Comparison of ENCODE assay signal across 18 cellular contexts in the genomic region with DNA sequence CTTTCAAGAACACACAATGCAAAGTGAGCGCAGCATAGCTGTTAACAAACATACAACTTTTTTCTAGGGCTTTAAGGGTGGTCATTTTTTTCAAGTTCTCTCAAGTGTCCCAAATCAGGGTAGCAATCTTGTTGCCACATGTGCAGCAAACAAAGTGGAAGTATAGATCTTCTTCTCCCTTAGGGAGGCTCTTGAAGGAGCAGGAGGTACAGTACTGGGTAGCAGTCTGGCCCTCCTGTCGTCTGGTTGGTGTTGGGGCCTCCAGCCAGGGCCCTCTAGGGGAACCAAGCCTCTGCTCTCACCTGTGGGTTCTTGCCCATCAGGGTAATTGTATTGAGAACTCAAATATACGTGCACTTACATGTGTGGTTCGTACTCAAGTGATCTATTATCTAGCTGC. TPM values are rescaled to one million over a fixed set of nuclear protein-coding genes. Genes with fewer than 3 reads are reported as not detected.
A peak's percentile ranks its signal among the peaks of the same experiment; 100 is the strongest.
DNase-seq lines count a peak whose midpoint lies in the region; ATAC-seq and TF ChIP-seq lines count a peak whose summit lies in the region.
"Had no signal": no experiment of that assay in that cellular context is flagged by ENCODE, and none has a peak within 500 bp of the region (broad histone marks: within the 10 kb centered on the region; RNA-seq: fewer than 3 reads in every experiment).

No MANE protein-coding gene starts in this region.

- H3K27me3 Mint-ChIP-seq in progenitor cell of endocrine pancreas: no peaks in the 10 kb centered on the region

- in situ Hi-C loops in Panc1 (cut with HindIII; ENCODE audit: low pct_unique_long_range_greater_than_20kb, low sequenced_read_pairs): no loop called here

- TF ChIP-seq CTCF in cardiac muscle cell (IDR thresholded peaks at IDR 0.05; ENCODE audit: low read depth, low read length): no peak
- no peak for TF ChIP-seq CTCF in Panc1 (IDR thresholded peaks at IDR 0.05)
- no peak for TF ChIP-seq CTCF in progenitor cell of endocrine pancreas (IDR thresholded peaks at IDR 0.05; ENCODE audit: unreplicated experiment)

- H3K9me3 ChIP-seq in cardiac muscle cell (ENCODE audit: low read depth): no peaks in the 10 kb centered on the region
- H3K9me3 ChIP-seq in Panc1 (ENCODE audit: control insufficient read depth, insufficient read depth, low read depth, low read length): no peaks in the 10 kb centered on the region

- CTCF ChIA-PET in Panc1 (lab: Charles Lee): no interaction called here

- H3K4me3 Mint-ChIP-seq in progenitor cell of endocrine pancreas (ENCODE audit: low read depth): no peak overlapping the region

- no peak for DNase-seq in cardiac muscle cell (ENCODE audit: low read depth in 1 of 2, low spot score in 1 of 2)
- no peak for DNase-seq in Right ventricle myocardium inferior (ENCODE audit: missing footprints)
- no peak for DNase-seq in Panc1 (ENCODE audit: low read depth, low spot score)
- no peak for DNase-seq in progenitor cell of endocrine pancreas (ENCODE audit: low spot score, unreplicated experiment)
- no peak for DNase-seq in islet precursor cell
- DNase-seq: AML-193, DMS79 treated with DMSO at 0.1 percent for 48 hours, HCEC 1CT, NCI-H1105, NCI-H1694, NCI-H2081 treated with DMSO at 0.1 percent for 48 hours, SHP77 had no signal

- no peak for ATAC-seq in Right ventricle myocardium inferior
- no peak for ATAC-seq in Panc1
- no peak for ATAC-seq in GM18867 (IDR thresholded peaks at IDR 0.05; ENCODE audit: unreplicated experiment)
- ATAC-seq in GM21619 (IDR thresholded peaks at IDR 0.05; ENCODE audit: unreplicated experiment): no peak

- POLR2A ChIA-PET in Panc1 (lab: Charles Lee): interaction anchor here (1.0 kb wide), 1 partner anchor 15 kb away, joined by 3 read pairs; no protein-coding TSS in a partner anchor

- H3K27me3 ChIP-seq in cardiac muscle cell: no peaks in the 10 kb centered on the region
- H3K27me3 ChIP-seq in Panc1 (ENCODE audit: control insufficient read depth, insufficient read depth, low read length): no peaks in the 10 kb centered on the region

- intact Hi-C loops in Right ventricle myocardium inferior (cut with DNase I) (no loop called here), Panc1 (cut with micrococcal nuclease; ENCODE audit: unreplicated experiment) (no loop called here)

- no peaks in the 10 kb centered on the region for H3K9me3 Mint-ChIP-seq in progenitor cell of endocrine pancreas (ENCODE audit: low read depth)

- peak overlapping the region; percentile 70 for H3K27ac ChIP-seq in cardiac muscle cell
- no peak overlapping the region for H3K27ac ChIP-seq in Panc1 (ENCODE audit: low read length)
- peak overlapping the region; percentile 65 for H3K27ac ChIP-seq in cingulate gyrus (ENCODE audit: low read depth, low read length)
- H3K27ac ChIP-seq: C4-2B, SK-N-MC had no signal

- H3K36me3 Mint-ChIP-seq in progenitor cell of endocrine pancreas (ENCODE audit: insufficient read depth): peaks cover 22% of the 10 kb centered on the region

- H3K4me1 ChIP-seq in cardiac muscle cell (ENCODE audit: low read depth) (peaks cover 9% of the 10 kb centered on the region), Panc1 (ENCODE audit: control insufficient read depth, insufficient read depth, low read length) (no peaks in the 10 kb centered on the region)

- no peak overlapping the region for H3K4me3 ChIP-seq in cardiac muscle cell
- no peak overlapping the region for H3K4me3 ChIP-seq in Panc1 (ENCODE audit: low read depth in 2 of 2, low read length in 2 of 2)
- H3K4me3 ChIP-seq: SK-N-MC had no signal

- peak overlapping the region; percentile 9 for H3K27ac Mint-ChIP-seq in progenitor cell of endocrine pancreas

- TSS peak; percentile 35 for BruUV-seq in Panc1 (replicated peaks; lab: Mats Ljungman, UMichigan)

- H3K4me1 Mint-ChIP-seq in progenitor cell of endocrine pancreas (ENCODE audit: low read depth): no peaks in the 10 kb centered on the region

- H3K36me3 ChIP-seq in cardiac muscle cell (peaks cover 59% of the 10 kb centered on the region), Panc1 (ENCODE audit: control insufficient read depth, insufficient read depth, low read length) (peaks cover 8% of the 10 kb centered on the region)

RNA-seq across cellular contexts. Expression of a gene that starts 25.8 kb away (rescaled TPM):
- 49.9 and 51.5 TPM in 2 replicates for total RNA-seq in cardiac muscle cell
- 44.7 and 52.4 TPM in 2 replicates for polyA plus RNA-seq in cardiac muscle cell
- total RNA-seq in Right ventricle myocardium inferior: 31.0 TPM
- total RNA-seq in Panc1 (2021; ENCODE audit: unreplicated experiment): 19.4 TPM
- 20.6 TPM for polyA plus RNA-seq in Panc1 (2012; ENCODE audit: insufficient read length)
- total RNA-seq in progenitor cell of endocrine pancreas: 23.4 and 23.9 TPM in 2 replicates

RNA-seq across cellular contexts. Expression of a gene that starts 37.4 kb away (rescaled TPM):
- total RNA-seq in cardiac muscle cell (not detected in 2 replicates), Right ventricle myocardium inferior (not detected), Panc1 (2021; ENCODE audit: unreplicated experiment) (not detected), progenitor cell of endocrine pancreas (1.7 and 2.0 TPM in 2 replicates)
- 0.31 TPM in 1 of 2 replicates, not detected in the other for polyA plus RNA-seq in cardiac muscle cell
- 0.24 TPM for polyA plus RNA-seq in Panc1 (2012; ENCODE audit: insufficient read length)
- total RNA-seq: NCI-H460 had no signal
